In the genomic region with DNA sequence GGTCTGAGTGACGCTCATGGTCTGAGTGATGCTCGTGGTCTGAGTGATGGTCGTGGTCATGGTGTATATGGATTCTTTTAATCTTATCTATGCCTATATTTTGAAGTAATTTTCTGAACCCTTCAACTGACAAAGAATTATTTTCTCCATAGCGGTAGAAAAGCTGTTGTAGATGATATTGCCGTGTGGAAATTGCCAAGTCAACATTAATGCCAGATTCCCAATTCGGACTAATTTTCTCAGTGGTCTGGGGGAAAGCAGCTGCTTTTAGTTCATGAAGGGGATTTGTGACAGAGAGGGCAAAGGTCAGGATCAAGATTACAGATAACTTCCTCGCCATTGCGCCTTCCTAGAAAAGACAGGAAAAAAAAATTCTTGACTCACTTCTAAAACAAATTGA, we compare ENCODE assay signal across 17 cellular contexts. TPM values are rescaled to one million over a fixed set of nuclear protein-coding genes. Genes with fewer than 3 reads are reported as not detected.
A peak's percentile ranks its signal among the peaks of the same experiment; 100 is the strongest.
DNase-seq lines count a peak whose midpoint lies in the region; ATAC-seq and TF ChIP-seq lines count a peak whose summit lies in the region.
"Had no signal": no experiment of that assay in that cellular context is flagged by ENCODE, and none has a peak within 500 bp of the region (broad histone marks: within the 10 kb centered on the region; RNA-seq: fewer than 3 reads in every experiment).

No MANE protein-coding gene starts in this region.

- DNase-seq in CD4-positive, CD25-positive, alpha-beta regulatory T cell = no peak
- DNase-seq in Calu3 = no peak
- no peak for DNase-seq in GDM1 (lab: John Stamatoyannopoulos, UW)
- DNase-seq in SIG-M5 treated with dmso at 0.1 percent for 504 hours (lab: John Stamatoyannopoulos, UW; ENCODE audit: unreplicated experiment) = no peak
- DNase-seq: activated CD8-positive, alpha-beta memory T cell treated with anti-CD3 and anti-CD28 coated beads, Interleukin-2, amount 50 U/mL, for 48 hours; effector memory CD4-positive, alpha-beta T cell; kidney; lower lobe of right lung; NCI-H1105; NCI-H2029 treated with DMSO at 0.1 percent for 48 hours; OCI-M1; Right ventricle myocardium superior; trophoblast cell had no signal

- peaks cover 34% of the 10 kb centered on the region for H3K4me1 ChIP-seq in CD4-positive, CD25-positive, alpha-beta regulatory T cell (ENCODE audit: control insufficient read depth, insufficient read depth, low read length, poor library complexity, severe bottlenecking)

- H3K36me3 Mint-ChIP-seq in CD4-positive, CD25-positive, alpha-beta regulatory T cell = peaks cover 28% of the 10 kb centered on the region
- peaks cover 39% of the 10 kb centered on the region for H3K36me3 Mint-ChIP-seq in Calu3 (ENCODE audit: insufficient read depth, unreplicated experiment)
- peaks cover 63% of the 10 kb centered on the region for H3K36me3 Mint-ChIP-seq in brain

- no peak for ATAC-seq in CD4-positive, CD25-positive, alpha-beta regulatory T cell (ENCODE audit: low read depth in 2 of 2)
- ATAC-seq: esophagus mucosa, lower lobe of right lung had no signal

- no peak overlapping the region for H3K27ac ChIP-seq in CD4-positive, CD25-positive, alpha-beta regulatory T cell (ENCODE audit: insufficient read depth, low read length, poor library complexity, severe bottlenecking)
- H3K27ac ChIP-seq: lower lobe of right lung had no signal

- H3K4me3 ChIP-seq in CD4-positive, CD25-positive, alpha-beta regulatory T cell (ENCODE audit: low read depth, low read length) = no peak overlapping the region
- H3K4me3 ChIP-seq: HAP-1, lower lobe of right lung had no signal

- BruUV-seq in Calu3 (replicated peaks; lab: Mats Ljungman, UMichigan) = TSS peak; percentile 11

- H3K27me3 ChIP-seq in CD4-positive, CD25-positive, alpha-beta regulatory T cell (ENCODE audit: control insufficient read depth, insufficient read depth, low read length) = no peaks in the 10 kb centered on the region

- H3K4me3 Mint-ChIP-seq in CD4-positive, CD25-positive, alpha-beta regulatory T cell = peak overlapping the region; percentile 19 to 87 (median 34)
- H3K4me3 Mint-ChIP-seq in Calu3 (ENCODE audit: low read depth, unreplicated experiment) (no peak overlapping the region), brain (peak overlapping the region; percentile 83 to 98 (median 90))

- intact Hi-C loops in Calu3 (cut with micrococcal nuclease; ENCODE audit: unreplicated experiment) = no loop called here

- H3K9me3 Mint-ChIP-seq in CD4-positive, CD25-positive, alpha-beta regulatory T cell = no peaks in the 10 kb centered on the region
- H3K9me3 Mint-ChIP-seq in Calu3 (ENCODE audit: low read depth, unreplicated experiment) (no peaks in the 10 kb centered on the region), brain (peaks cover 0 to 2% (median 0%) of the 10 kb centered on the region in 5 experiments)
- H3K9me3 Mint-ChIP-seq: activated naive CD4-positive, alpha-beta T cell treated with anti-CD3 and anti-CD28 coated beads, Interleukin-2, amount 50 U/mL, for 72 hours had no signal

- CTCF ChIA-PET in Calu3 (lab: Charles Lee) = interaction anchor here (0.6 kb wide), 1 partner anchor 42 kb away, joined by 4 read pairs; no protein-coding TSS in a partner anchor

- H3K36me3 ChIP-seq in CD4-positive, CD25-positive, alpha-beta regulatory T cell (ENCODE audit: control insufficient read depth, insufficient read depth, low read length) = peaks cover 17% of the 10 kb centered on the region

- no peaks in the 10 kb centered on the region for H3K9me3 ChIP-seq in CD4-positive, CD25-positive, alpha-beta regulatory T cell (ENCODE audit: control insufficient read depth in 2 of 2, low read length in 2 of 2)
- H3K9me3 ChIP-seq: HAP-1, lower lobe of right lung had no signal

- peak overlapping the region in 1 of 3 donors; percentile 14 for H3K27ac Mint-ChIP-seq in CD4-positive, CD25-positive, alpha-beta regulatory T cell
- H3K27ac Mint-ChIP-seq in Calu3 (ENCODE audit: unreplicated experiment) (no peak overlapping the region), brain (no peak overlapping the region)

- no peaks in the 10 kb centered on the region for H3K27me3 Mint-ChIP-seq in CD4-positive, CD25-positive, alpha-beta regulatory T cell
- H3K27me3 Mint-ChIP-seq in Calu3 (ENCODE audit: unreplicated experiment) = no peaks in the 10 kb centered on the region
- peaks cover 12% of the 10 kb centered on the region for H3K27me3 Mint-ChIP-seq in brain

- TF ChIP-seq CTCF in Calu3 (IDR thresholded peaks at IDR 0.05; ENCODE audit: unreplicated experiment) = no peak
- no peak for TF ChIP-seq CTCF in brain (conservative IDR thresholded peaks at IDR 0.05)

- H3K4me1 Mint-ChIP-seq in CD4-positive, CD25-positive, alpha-beta regulatory T cell = peaks cover 34 to 53% (median 42%) of the 10 kb centered on the region in 4 donors
- H3K4me1 Mint-ChIP-seq in Calu3 (ENCODE audit: low read depth, unreplicated experiment) = peaks cover 13% of the 10 kb centered on the region
- H3K4me1 Mint-ChIP-seq in brain = peaks cover 64% of the 10 kb centered on the region

RNA-seq across cellular contexts. Expression of a gene that starts 2.5 kb away (rescaled TPM):
- 13.7 TPM for total RNA-seq in CD4-positive, CD25-positive, alpha-beta regulatory T cell
- 10 to 100 TPM; 22.3 to 25.9 (median 24.5) TPM for polyA plus RNA-seq in CD4-positive, CD25-positive, alpha-beta regulatory T cell
- total RNA-seq in Calu3 (2022) = 54.4 and 62.9 TPM in 2 replicates
- polyA plus RNA-seq in brain (ENCODE audit: insufficient read depth, low read depth, low replicate concordance) = 65.4 TPM

RNA-seq across cellular contexts. Expression of a gene that starts 3.0 kb away (rescaled TPM):
- 161 TPM for total RNA-seq in CD4-positive, CD25-positive, alpha-beta regulatory T cell
- 10 to 100 TPM; 71.0 to 96.6 (median 87.5) TPM for polyA plus RNA-seq in CD4-positive, CD25-positive, alpha-beta regulatory T cell
- 75.8 and 82.2 TPM in 2 replicates for total RNA-seq in Calu3 (2022)
- 49.6 TPM for polyA plus RNA-seq in brain (ENCODE audit: insufficient read depth, low read depth, low replicate concordance)

RNA-seq across cellular contexts. Expression of a gene that starts 59.3 kb away (rescaled TPM):
- total RNA-seq in CD4-positive, CD25-positive, alpha-beta regulatory T cell = 20.3 TPM
- 10 to 100 TPM in 2 of 4 donors, 1 to 10 TPM in 2; 8.2 to 12.1 (median 10.1) TPM for polyA plus RNA-seq in CD4-positive, CD25-positive, alpha-beta regulatory T cell
- 68.8 and 72.6 TPM in 2 replicates for total RNA-seq in Calu3 (2022)
- polyA plus RNA-seq in brain (ENCODE audit: insufficient read depth, low read depth, low replicate concordance) = 32.4 TPM
